In the genomic region with DNA sequence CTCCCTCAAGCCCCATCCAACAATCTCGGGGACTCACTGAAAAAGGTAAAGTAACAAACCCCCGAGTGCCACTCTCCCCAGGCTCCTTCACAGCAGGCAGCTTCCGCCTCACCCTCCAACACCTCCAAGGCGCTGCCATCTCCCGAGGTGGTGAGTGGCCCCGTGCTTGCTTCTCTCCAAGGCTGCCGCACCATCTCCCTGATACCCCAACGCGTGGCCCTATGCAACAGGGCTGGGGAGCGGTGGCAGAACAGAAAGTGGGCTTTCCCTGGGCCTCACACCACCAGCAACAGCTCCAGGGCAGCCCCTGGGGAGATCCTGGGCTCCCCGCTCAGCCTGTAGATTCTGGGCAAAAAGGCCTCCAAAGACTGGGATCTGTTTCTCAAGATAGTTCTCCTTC, we compare ENCODE assay signal across 24 cellular contexts.
DNase-seq lines count a peak whose midpoint lies in the region; ATAC-seq and TF ChIP-seq lines count a peak whose summit lies in the region.
"Had no signal": no experiment of that assay in that cellular context is flagged by ENCODE, and none has a peak within 500 bp of the region (broad histone marks: within the 10 kb centered on the region; RNA-seq: fewer than 3 reads in every experiment).

No MANE protein-coding gene starts in this region.

- H3K9me3 ChIP-seq in CD4-positive, alpha-beta T cell (ENCODE audit: control insufficient read depth, low read length) = no peaks in the 10 kb centered on the region
- H3K9me3 ChIP-seq: BLaER1 treated with 17β-estradiol and CSF1 and Interleukin-3, amounts not matched to agents 10 nM and 100 nM; HAP-1 had no signal

- no peaks in the 10 kb centered on the region for H3K9me3 Mint-ChIP-seq in activated T-cell treated with anti-CD3 and anti-CD28 coated beads, Interleukin-2, amount 50 U/mL, for 72 hours
- no peaks in the 10 kb centered on the region for H3K9me3 Mint-ChIP-seq in activated T-cell treated with anti-CD3 and anti-CD28 coated beads, Interleukin-2, amount 50 U/mL, for 4 hours
- H3K9me3 Mint-ChIP-seq in CD4-positive, alpha-beta T cell = no peaks in the 10 kb centered on the region
- H3K9me3 Mint-ChIP-seq in activated T-helper 17 cell treated with anti-CD3 and anti-CD28 coated beads, Interleukin-2, amount 50 U/mL, for 72 hours = no peaks in the 10 kb centered on the region
- no peaks in the 10 kb centered on the region for H3K9me3 Mint-ChIP-seq in naive B cell
- H3K9me3 Mint-ChIP-seq in activated T-helper 1 cell treated with anti-CD3 and anti-CD28 coated beads, Interleukin-12 subunit alpha, Interleukin-12 subunit beta, Interleukin-2, Interleukin-4 antibody, amounts not matched to agents 30 ng/mL and 10 ng/mL and 1 ng/mL, durations not matched to agents 14 hours and 24 hours and 36 hours = no peaks in the 10 kb centered on the region

- TF ChIP-seq CTCF in CD4-positive, alpha-beta T cell (IDR thresholded peaks at IDR 0.05) = no peak
- TF ChIP-seq CTCF in foreskin fibroblast (IDR thresholded peaks at IDR 0.05; ENCODE audit: low read depth, low read length) = no peak

- peak in 1 of 2 donors; percentile 11 for ATAC-seq in activated T-cell treated with anti-CD3 and anti-CD28 coated beads, Interleukin-2, amount 50 U/mL, for 72 hours (replicated peaks in 1 of 2)
- no peak for ATAC-seq in activated T-cell treated with anti-CD3 and anti-CD28 coated beads, Interleukin-2, amount 50 U/mL, for 4 hours
- no peak for ATAC-seq in CD4-positive, alpha-beta T cell (ENCODE audit: poor library complexity)
- ATAC-seq in activated T-helper 17 cell treated with anti-CD3 and anti-CD28 coated beads, Interleukin-2, amount 50 U/mL, for 72 hours (replicated peaks) = no peak
- no peak for ATAC-seq in naive B cell (ENCODE audit: low read depth in 2 of 2)

- no peaks in the 10 kb centered on the region for H3K27me3 Mint-ChIP-seq in activated T-cell treated with anti-CD3 and anti-CD28 coated beads, Interleukin-2, amount 50 U/mL, for 72 hours (ENCODE audit: low read depth)
- no peaks in the 10 kb centered on the region for H3K27me3 Mint-ChIP-seq in activated T-cell treated with anti-CD3 and anti-CD28 coated beads, Interleukin-2, amount 50 U/mL, for 4 hours (ENCODE audit: low read depth)
- H3K27me3 Mint-ChIP-seq in CD4-positive, alpha-beta T cell = no peaks in the 10 kb centered on the region
- no peaks in the 10 kb centered on the region for H3K27me3 Mint-ChIP-seq in activated T-helper 17 cell treated with anti-CD3 and anti-CD28 coated beads, Interleukin-2, amount 50 U/mL, for 72 hours
- no peaks in the 10 kb centered on the region for H3K27me3 Mint-ChIP-seq in naive B cell
- H3K27me3 Mint-ChIP-seq in activated T-helper 1 cell treated with anti-CD3 and anti-CD28 coated beads, Interleukin-12 subunit alpha, Interleukin-12 subunit beta, Interleukin-2, Interleukin-4 antibody, amounts not matched to agents 30 ng/mL and 10 ng/mL and 1 ng/mL, durations not matched to agents 14 hours and 24 hours and 36 hours (ENCODE audit: insufficient read depth) = no peaks in the 10 kb centered on the region

- H3K36me3 Mint-ChIP-seq in activated T-cell treated with anti-CD3 and anti-CD28 coated beads, Interleukin-2, amount 50 U/mL, for 72 hours (ENCODE audit: insufficient read depth in 2 of 2) = peaks cover 3 to 19% of the 10 kb centered on the region in 2 donors
- H3K36me3 Mint-ChIP-seq in activated T-cell treated with anti-CD3 and anti-CD28 coated beads, Interleukin-2, amount 50 U/mL, for 4 hours (ENCODE audit: insufficient read depth) = peaks cover 39% of the 10 kb centered on the region
- H3K36me3 Mint-ChIP-seq in CD4-positive, alpha-beta T cell (ENCODE audit: low read depth) = peaks cover 99% of the 10 kb centered on the region
- H3K36me3 Mint-ChIP-seq in activated T-helper 17 cell treated with anti-CD3 and anti-CD28 coated beads, Interleukin-2, amount 50 U/mL, for 72 hours (ENCODE audit: low read depth) = peaks cover 100% of the 10 kb centered on the region
- peaks cover 13 to 36% of the 10 kb centered on the region in 2 donors for H3K36me3 Mint-ChIP-seq in naive B cell
- peaks cover 34% of the 10 kb centered on the region for H3K36me3 Mint-ChIP-seq in activated T-helper 1 cell treated with anti-CD3 and anti-CD28 coated beads, Interleukin-12 subunit alpha, Interleukin-12 subunit beta, Interleukin-2, Interleukin-4 antibody, amounts not matched to agents 30 ng/mL and 10 ng/mL and 1 ng/mL, durations not matched to agents 14 hours and 24 hours and 36 hours (ENCODE audit: low read depth)

- intact Hi-C loops in CD4-positive, alpha-beta T cell (cut with DNase I, micrococcal nuclease) = loop anchor here in 1 of 2 experiments (5.0 kb wide), 1 partner anchor 182 kb away; no protein-coding TSS in a partner anchor
- intact Hi-C loops in activated T-helper 1 cell treated with anti-CD3 and anti-CD28 coated beads, Interleukin-12 subunit alpha, Interleukin-12 subunit beta, Interleukin-2, Interleukin-4 antibody, amounts not matched to agents 30 ng/mL and 10 ng/mL and 1 ng/mL, durations not matched to agents 14 hours and 24 hours and 36 hours (cut with micrococcal nuclease) = no loop called here

- no peak overlapping the region for H3K27ac ChIP-seq in CD4-positive, alpha-beta T cell (ENCODE audit: low read depth, low read length)
- H3K27ac ChIP-seq: BLaER1 treated with 17β-estradiol and CSF1 and Interleukin-3, amounts not matched to agents 10 nM and 100 nM; GM23248; PC-9 had no signal

- H3K4me1 Mint-ChIP-seq in activated T-cell treated with anti-CD3 and anti-CD28 coated beads, Interleukin-2, amount 50 U/mL, for 72 hours (ENCODE audit: low read depth) = no peaks in the 10 kb centered on the region
- H3K4me1 Mint-ChIP-seq in activated T-cell treated with anti-CD3 and anti-CD28 coated beads, Interleukin-2, amount 50 U/mL, for 4 hours (ENCODE audit: low read depth) = no peaks in the 10 kb centered on the region
- peaks cover 4% of the 10 kb centered on the region for H3K4me1 Mint-ChIP-seq in CD4-positive, alpha-beta T cell (ENCODE audit: low read depth)
- H3K4me1 Mint-ChIP-seq in activated T-helper 17 cell treated with anti-CD3 and anti-CD28 coated beads, Interleukin-2, amount 50 U/mL, for 72 hours = peaks cover 3% of the 10 kb centered on the region
- H3K4me1 Mint-ChIP-seq in naive B cell = peaks cover 14 to 26% (median 17%) of the 10 kb centered on the region in 3 donors
- H3K4me1 Mint-ChIP-seq in activated T-helper 1 cell treated with anti-CD3 and anti-CD28 coated beads, Interleukin-12 subunit alpha, Interleukin-12 subunit beta, Interleukin-2, Interleukin-4 antibody, amounts not matched to agents 30 ng/mL and 10 ng/mL and 1 ng/mL, durations not matched to agents 14 hours and 24 hours and 36 hours (ENCODE audit: low read depth) = no peaks in the 10 kb centered on the region

- DNase-seq in activated T-cell treated with anti-CD3 and anti-CD28 coated beads, Interleukin-2, amount 50 U/mL, for 72 hours = no peak
- no peak for DNase-seq in activated T-cell treated with anti-CD3 and anti-CD28 coated beads, Interleukin-2, amount 50 U/mL, for 4 hours
- DNase-seq in CD4-positive, alpha-beta T cell = no peak
- DNase-seq in naive B cell (no peak), foreskin fibroblast (no peak), globus pallidus (ENCODE audit: low spot score) (no peak)
- DNase-seq in activated T-helper 1 cell treated with anti-CD3 and anti-CD28 coated beads, Interleukin-12 subunit alpha, Interleukin-12 subunit beta, Interleukin-2, Interleukin-4 antibody, amounts not matched to agents 30 ng/mL and 10 ng/mL and 1 ng/mL, durations not matched to agents 14 hours and 24 hours and 36 hours (ENCODE audit: low spot score) = no peak
- DNase-seq: Calu3; CD8-positive, alpha-beta memory T cell; DMS153; GM23248; KG1; NCI-H1092; NCI-H1436 treated with DMSO at 0.1 percent for 48 hours; NCI-H1930; NCI-H2227 treated with DMSO at 0.1 percent for 48 hours; NCI-H510A treated with DMSO at 0.1 percent for 48 hours; NCI-H748 treated with DMSO at 0.1 percent for 48 hours; PC-9; RPMI8226; SHP77 had no signal

- no peaks in the 10 kb centered on the region for H3K27me3 ChIP-seq in CD4-positive, alpha-beta T cell (ENCODE audit: control insufficient read depth, insufficient read depth, low read length)
- H3K27me3 ChIP-seq: BLaER1 treated with 17β-estradiol and CSF1 and Interleukin-3, amounts not matched to agents 10 nM and 100 nM had no signal

- POLR2A ChIA-PET in CD4-positive, alpha-beta T cell (lab: Charles Lee) = no interaction called here

- CTCF ChIA-PET in CD4-positive, alpha-beta T cell (lab: Charles Lee) = no interaction called here

- no peak overlapping the region for H3K4me3 Mint-ChIP-seq in activated T-cell treated with anti-CD3 and anti-CD28 coated beads, Interleukin-2, amount 50 U/mL, for 72 hours
- H3K4me3 Mint-ChIP-seq in activated T-cell treated with anti-CD3 and anti-CD28 coated beads, Interleukin-2, amount 50 U/mL, for 4 hours = no peak overlapping the region
- H3K4me3 Mint-ChIP-seq in CD4-positive, alpha-beta T cell = no peak overlapping the region
- no peak overlapping the region for H3K4me3 Mint-ChIP-seq in activated T-helper 17 cell treated with anti-CD3 and anti-CD28 coated beads, Interleukin-2, amount 50 U/mL, for 72 hours
- H3K4me3 Mint-ChIP-seq in naive B cell = no peak overlapping the region
- H3K4me3 Mint-ChIP-seq in activated T-helper 1 cell treated with anti-CD3 and anti-CD28 coated beads, Interleukin-12 subunit alpha, Interleukin-12 subunit beta, Interleukin-2, Interleukin-4 antibody, amounts not matched to agents 30 ng/mL and 10 ng/mL and 1 ng/mL, durations not matched to agents 14 hours and 24 hours and 36 hours = no peak overlapping the region
- H3K4me3 Mint-ChIP-seq: CD8-positive, alpha-beta memory T cell had no signal

- H3K27ac Mint-ChIP-seq in activated T-cell treated with anti-CD3 and anti-CD28 coated beads, Interleukin-2, amount 50 U/mL, for 72 hours = peak overlapping the region; percentile 64
- peak overlapping the region; percentile 59 for H3K27ac Mint-ChIP-seq in CD4-positive, alpha-beta T cell
- H3K27ac Mint-ChIP-seq in activated T-helper 17 cell treated with anti-CD3 and anti-CD28 coated beads, Interleukin-2, amount 50 U/mL, for 72 hours = peak overlapping the region; percentile 81
- peak overlapping the region in 4 of 6 donors; percentile 32 to 97 (median 80) for H3K27ac Mint-ChIP-seq in naive B cell
- H3K27ac Mint-ChIP-seq in activated T-helper 1 cell treated with anti-CD3 and anti-CD28 coated beads, Interleukin-12 subunit alpha, Interleukin-12 subunit beta, Interleukin-2, Interleukin-4 antibody, amounts not matched to agents 30 ng/mL and 10 ng/mL and 1 ng/mL, durations not matched to agents 14 hours and 24 hours and 36 hours = no peak overlapping the region

- H3K4me3 ChIP-seq in foreskin fibroblast (ENCODE audit: low read depth in 1 of 2, low read length in 2 of 2) = no peak overlapping the region
- H3K4me3 ChIP-seq: BLaER1 treated with 17β-estradiol and CSF1 and Interleukin-3, amounts not matched to agents 10 nM and 100 nM; GM23248; HAP-1; PC-9 had no signal
